Comparison of ENCODE assay signal across 11 cellular contexts in genomic region chr7:25940086-25940906, GRCh38.
A peak's percentile ranks its signal among the peaks of the same experiment; 100 is the strongest.
DNase-seq lines count a peak whose midpoint lies in the region; ATAC-seq, FAIRE-seq and TF ChIP-seq lines count a peak whose summit lies in the region.
"Had no signal": no experiment of that assay in that cellular context is flagged by ENCODE, and none has a peak within 500 bp of the region (broad histone marks: within the 10 kb centered on the region; RNA-seq: fewer than 3 reads in every experiment).

No MANE protein-coding gene starts in this region.

- no peak overlapping the region for H3K56ac ChIP-seq in H1 (replicated peaks; ENCODE audit: insufficient read length, low read depth, low read length)

- POLR2A ChIA-PET in H1 (lab: Charles Lee; ENCODE audit: partially characterized antibody) = interaction anchor here (0.6 to 1.6 kb wide), 4 partner anchors 10 to 1199 kb away, joined by 3 to 7 read pairs (median 4); no protein-coding TSS in a partner anchor

- no peak overlapping the region for H2BK120ac ChIP-seq in H1 (replicated peaks; ENCODE audit: low read depth, low read length)

- no peak for TF ChIP-seq EP300 in H1 (IDR thresholded peaks at IDR 0.05; ENCODE audit: borderline replicate concordance in 1 of 2, low read depth in 2 of 2, low read length in 2 of 2)

- no peaks in the 10 kb centered on the region for H3K9me3 ChIP-seq in DND-41 (ENCODE audit: insufficient read depth, low read length, severe bottlenecking)
- H3K9me3 ChIP-seq in H1 (ENCODE audit: insufficient read depth in 2 of 2, low read depth in 1 of 2, low read length in 1 of 2) = no peaks in the 10 kb centered on the region

- H3K27ac ChIP-seq in DND-41 (ENCODE audit: low read length) (peak overlapping the region; percentile 48), H1 (ENCODE audit: low read depth, low read length) (no peak overlapping the region)
- H3K27ac ChIP-seq: gastroesophageal sphincter had no signal

- no peak overlapping the region for H2BK20ac ChIP-seq in H1 (ENCODE audit: low read length)

- H4K20me1 ChIP-seq in DND-41 (ENCODE audit: insufficient read depth, low read length) = no peaks in the 10 kb centered on the region
- H4K20me1 ChIP-seq in H1 (replicated peaks in 1 of 2; ENCODE audit: control insufficient read depth in 1 of 2, insufficient read depth in 2 of 2, low read length in 2 of 2) = no peaks in the 10 kb centered on the region

- no peaks in the 10 kb centered on the region for H3K79me2 ChIP-seq in DND-41 (ENCODE audit: insufficient read depth, low read length)
- H3K79me2 ChIP-seq in H1 (ENCODE audit: control insufficient read depth in 1 of 2, insufficient read depth in 2 of 2, low read length in 2 of 2) = no peaks in the 10 kb centered on the region

- H3K4me2 ChIP-seq in DND-41 (ENCODE audit: insufficient read depth, low read length) = peak overlapping the region; percentile 50
- no peak overlapping the region for H3K4me2 ChIP-seq in H1 (ENCODE audit: insufficient read depth in 1 of 2, low read depth in 2 of 2, low read length in 2 of 2)

- no peaks in the 10 kb centered on the region for H3K23me2 ChIP-seq in H1 (ENCODE audit: low read depth, low read length)

- H3K9ac ChIP-seq in DND-41 (ENCODE audit: low read depth, low read length) (peak overlapping the region; percentile 15; the same call in 1 of the 2 replicates), H1 (replicated peaks in 1 of 4; ENCODE audit: extremely low read depth in 1 of 4, low read depth in 3 of 4, low read length in 3 of 4) (no peak overlapping the region)

- H3K4me1 ChIP-seq in DND-41 (ENCODE audit: insufficient read depth, low read length) (peaks cover 24% of the 10 kb centered on the region), H1 (replicated peaks in 1 of 4; ENCODE audit: control insufficient read depth in 3 of 4, insufficient read depth in 4 of 4, low read length in 3 of 4) (peaks cover 0 to 5% (median 0%) of the 10 kb centered on the region in 4 experiments; a peak in 2 of 7 replicates)
- H3K4me1 ChIP-seq: gastroesophageal sphincter had no signal

- H3K14ac ChIP-seq in H1 (ENCODE audit: insufficient read length) = no peak overlapping the region

- H3K4ac ChIP-seq in H1 (replicated peaks; ENCODE audit: insufficient read length, low read depth, low read length) = no peak overlapping the region

- no peak overlapping the region for H4K8ac ChIP-seq in H1 (ENCODE audit: extremely low read depth, insufficient read depth, low read length)

- H2AFZ ChIP-seq in DND-41 (ENCODE audit: low read depth, low read length) = peak overlapping the region; percentile 36
- peak overlapping the region; percentile 70 for H2AFZ ChIP-seq in H1 (ENCODE audit: low read length)

- H2BK15ac ChIP-seq in H1 (ENCODE audit: low read length) = no peak overlapping the region

- peak overlapping the region in 1 of 2 experiments; percentile 25; a peak in 2 of 4 replicates for H3K4me3 ChIP-seq in DND-41 (ENCODE audit: low read depth in 1 of 2, low read length in 2 of 2)
- H3K4me3 ChIP-seq in H1 (ENCODE audit: extremely low read depth in 1 of 4, insufficient read depth in 2 of 4, low read depth in 3 of 4, low read length in 4 of 4) = no peak overlapping the region
- H3K4me3 ChIP-seq: gastroesophageal sphincter had no signal

- H3K36me3 ChIP-seq in DND-41 (ENCODE audit: insufficient read depth, low read length) (no peaks in the 10 kb centered on the region), H1 (ENCODE audit: control insufficient read depth in 2 of 4, insufficient read depth in 4 of 4, low read length in 3 of 4) (no peaks in the 10 kb centered on the region)
- H3K36me3 ChIP-seq: gastroesophageal sphincter had no signal

- H4K91ac ChIP-seq in H1 (replicated peaks; ENCODE audit: insufficient read length, low read length) = no peak overlapping the region

- DNase-seq in DND-41 (no peak), NCI-H69 (lab: John Stamatoyannopoulos, UW) (peak; percentile 87), H1 (ENCODE audit: low read depth in 1 of 2, low spot score in 2 of 2) (no peak), COLO829 (ENCODE audit: low spot score) (no peak), GDM1 (lab: John Stamatoyannopoulos, UW) (no peak)
- DNase-seq in effector CD8-positive, alpha-beta T cell (lab: John Stamatoyannopoulos, UW) = no peak
- DNase-seq in stimulated activated CD4-positive, alpha-beta T cell treated with anti-CD3 and anti-CD28 coated beads, Interleukin-4, amount 100 ng/mL, for 4 hours = no peak
- DNase-seq: HFFc6, NCI-H1092 had no signal

- no peak for TF ChIP-seq POLR2A in H1 (IDR thresholded peaks at IDR 0.05; ENCODE audit: control extremely low read depth in 1 of 2, low read depth in 2 of 2, low read length in 2 of 2)

- H2AK5ac ChIP-seq in H1 (ENCODE audit: low read depth, low read length) = no peak overlapping the region

- TF ChIP-seq CTCF in DND-41 (IDR thresholded peaks at IDR 0.05; ENCODE audit: borderline replicate concordance, extremely low read depth, low read length, poor library complexity, severe bottlenecking) (no peak), H1 (IDR thresholded peaks at IDR 0.05; ENCODE audit: control extremely low read depth in 1 of 3, insufficient read depth in 1 of 3, low read depth in 1 of 3, low read length in 3 of 3) (no peak)

- H2BK5ac ChIP-seq in H1 (ENCODE audit: low read depth, low read length) = no peak overlapping the region

- H4K5ac ChIP-seq in H1 (ENCODE audit: insufficient read length, low read depth, low read length) = no peak overlapping the region

- no peak overlapping the region for H3K23ac ChIP-seq in H1 (ENCODE audit: insufficient read length)

- no peaks in the 10 kb centered on the region for H3K79me1 ChIP-seq in H1 (ENCODE audit: low read depth, low read length)

- TF ChIP-seq RAD21 in H1 (IDR thresholded peaks at IDR 0.05 in 1 of 2, conservative IDR thresholded peaks at IDR 0.05 in 1 of 2; ENCODE audit: low read depth in 2 of 2, low read length in 2 of 2) = no peak

- H3K27me3 ChIP-seq in DND-41 (ENCODE audit: insufficient read depth, low read length, poor library complexity) (peaks cover 10% of the 10 kb centered on the region), H1 (replicated peaks in 1 of 4; ENCODE audit: control insufficient read depth in 3 of 4, extremely low read depth in 1 of 4, insufficient read depth in 3 of 4, low read length in 3 of 4) (no peaks in the 10 kb centered on the region)

- H3K18ac ChIP-seq in H1 (ENCODE audit: extremely low read depth, low read length) = no peak overlapping the region

- peak; percentile 65; the same call in 2 of the 3 replicates for ATAC-seq in DND-41 (ENCODE audit: insufficient read depth, low read depth)
- ATAC-seq in GM21528 (IDR thresholded peaks at IDR 0.05; ENCODE audit: low FRiP score, unreplicated experiment) = peak; percentile 28
- ATAC-seq: gastroesophageal sphincter had no signal

- FAIRE-seq in H1 (lab: Jason Lieb, UNC) = no peak

- CTCF ChIA-PET in H1 (lab: Charles Lee; ENCODE audit: partially characterized antibody) = interaction anchor here (0.6 to 2.2 kb wide), 5 partner anchors 10 to 742 kb away, joined by 3 to 9 read pairs (median 3); no protein-coding TSS in a partner anchor

- WGBS in H1 (ENCODE audit: extremely low coverage in 1 of 2, insufficient coverage in 1 of 2, insufficient read length in 1 of 2, insufficient replicate concordance in 2 of 2, low coverage in 1 of 2, low lambda C conversion rate in 2 of 2, missing lambda C conversion rate in 1 of 2), 2 experiments = 72% methylated on average over 8 of the region's 8 CpGs; no CpG with 5 or more reads in 1 of the 2 experiments

- H2BK12ac ChIP-seq in H1 (ENCODE audit: low read depth, low read length) = no peak overlapping the region

TF ChIP-seq in H1, 55 proteins besides CTCF, POLR2A, EP300 and RAD21:
- no peak for TF ChIP-seq CHD1 (IDR thresholded peaks at IDR 0.05; ENCODE audit: low read depth, low read length)
- no peak for TF ChIP-seq NRF1 (IDR thresholded peaks at IDR 0.05; ENCODE audit: low read depth, low read length)
- TF ChIP-seq RBBP5 (IDR thresholded peaks at IDR 0.05; ENCODE audit: borderline replicate concordance, low read depth, low read length) = no peak
- TF ChIP-seq PHF8 (conservative IDR thresholded peaks at IDR 0.05; ENCODE audit: low read depth, low read length) = no peak
- TF ChIP-seq SP2 (IDR thresholded peaks at IDR 0.05; ENCODE audit: low read length) = no peak
- no peak for TF ChIP-seq BRCA1 (IDR thresholded peaks at IDR 0.05; ENCODE audit: low read depth, low read length)
- TF ChIP-seq MAX (IDR thresholded peaks at IDR 0.05) = no peak
- no peak for TF ChIP-seq POLR2AphosphoS5 (IDR thresholded peaks at IDR 0.05; ENCODE audit: low read depth, low read length)
- no peak for TF ChIP-seq SIRT6 (IDR thresholded peaks at IDR 0.05; ENCODE audit: low read length)
- no peak for TF ChIP-seq USF2 (IDR thresholded peaks at IDR 0.05; ENCODE audit: low read length)
